Comparison of ENCODE assay signal across 19 cellular contexts in genomic region chr18:54280206-54280550, GRCh38. TPM values are rescaled to one million over a fixed set of nuclear protein-coding genes. Genes with fewer than 3 reads are reported as not detected.
DNase-seq lines count a peak whose midpoint lies in the region; ATAC-seq, FAIRE-seq and TF ChIP-seq lines count a peak whose summit lies in the region.
"Had no signal": no experiment of that assay in that cellular context is flagged by ENCODE, and none has a peak within 500 bp of the region (broad histone marks: within the 10 kb centered on the region; RNA-seq: fewer than 3 reads in every experiment).

No MANE protein-coding gene starts in this region.

- H4K20me1 ChIP-seq in DND-41 (ENCODE audit: insufficient read depth, low read length), result no peaks in the 10 kb centered on the region

- ATAC-seq in A549 (no peak), DND-41 (ENCODE audit: insufficient read depth, low read depth) (peak; percentile 42; the same call in 1 of the 3 replicates), HG03108 (IDR thresholded peaks at IDR 0.05; ENCODE audit: unreplicated experiment) (no peak)
- ATAC-seq: lower lobe of right lung; naive thymus-derived CD4-positive, alpha-beta T cell; stimulated activated memory B cell treated with anti-CD40 and anti-IgM and Interleukin-4, amounts not matched to agents 10 μg/mL and 1 μg/mL and 100 μg/mL, for 72 hours had no signal

- no peak overlapping the region for H3K27ac ChIP-seq in A549
- H3K27ac ChIP-seq in DND-41 (ENCODE audit: low read length), result no peak overlapping the region
- H3K27ac ChIP-seq: lower lobe of right lung, tibial artery had no signal

- peak overlapping the region; percentile 30; the same call in 2 of the 3 replicates for H3K4me2 ChIP-seq in A549
- no peak overlapping the region for H3K4me2 ChIP-seq in DND-41 (ENCODE audit: insufficient read depth, low read length)

- POLR2A ChIA-PET in A549 (lab: Yijun Ruan, JAX), result no interaction called here

- CTCF ChIA-PET in A549 (lab: Yijun Ruan, JAX), result interaction anchor here (1.5 kb wide), 1 partner anchor 10 kb away, joined by 9 read pairs; no protein-coding TSS in a partner anchor

- TF ChIP-seq RAD21 in A549 (conservative IDR thresholded peaks at IDR 0.05 in 1 of 2, IDR thresholded peaks at IDR 0.05 in 1 of 2), result no peak

- peaks cover 69% of the 10 kb centered on the region for H3K36me3 ChIP-seq in DND-41 (ENCODE audit: insufficient read depth, low read length)

- H3K4me1 ChIP-seq in A549 (peaks cover 14% of the 10 kb centered on the region), DND-41 (ENCODE audit: insufficient read depth, low read length) (no peaks in the 10 kb centered on the region; the same call in 1 of the 2 replicates)
- H3K4me1 ChIP-seq: lower lobe of right lung had no signal

- no peak overlapping the region for H2AFZ ChIP-seq in DND-41 (ENCODE audit: low read depth, low read length)

- TF ChIP-seq POLR2A in A549 (IDR thresholded peaks at IDR 0.05; ENCODE audit: low read length), result no peak

- H3K9ac ChIP-seq in DND-41 (ENCODE audit: low read depth, low read length), result no peak overlapping the region

- no peak for TF ChIP-seq EP300 in A549 (IDR thresholded peaks at IDR 0.05)

- H3K4me3 ChIP-seq in A549 (no peak overlapping the region), DND-41 (ENCODE audit: low read depth in 1 of 2, low read length in 2 of 2) (no peak overlapping the region)
- H3K4me3 ChIP-seq: lower lobe of right lung, tibial artery had no signal

- no peak for FAIRE-seq in A549 (lab: Jason Lieb, UNC)
- FAIRE-seq: GM18507, GM19239 had no signal

- H3K27me3 ChIP-seq in DND-41 (ENCODE audit: insufficient read depth, low read length, poor library complexity), result no peaks in the 10 kb centered on the region
- H3K27me3 ChIP-seq: tibial artery had no signal

- TF ChIP-seq CTCF in A549 (IDR thresholded peaks at IDR 0.05), result no peak
- no peak for TF ChIP-seq CTCF in DND-41 (IDR thresholded peaks at IDR 0.05; ENCODE audit: borderline replicate concordance, extremely low read depth, low read length, poor library complexity, severe bottlenecking)

- H3K79me2 ChIP-seq in DND-41 (ENCODE audit: insufficient read depth, low read length), result no peaks in the 10 kb centered on the region

- H3K9me3 ChIP-seq in A549 (no peaks in the 10 kb centered on the region), DND-41 (ENCODE audit: insufficient read depth, low read length, severe bottlenecking) (no peaks in the 10 kb centered on the region)
- H3K9me3 ChIP-seq: lower lobe of right lung, tibial artery had no signal

- DNase-seq in A549 (ENCODE audit: low read depth in 1 of 2, low spot score in 1 of 2) (no peak), DND-41 (no peak), NCI-H82 treated with DMSO at 0.1 percent for 48 hours (lab: John Stamatoyannopoulos, UW; ENCODE audit: unreplicated experiment) (peak; percentile 46), iPS DF 4.7 (ENCODE audit: extremely low read depth, low spot score) (peak; percentile 19), NCI-H2029 treated with DMSO at 0.1 percent for 48 hours (lab: John Stamatoyannopoulos, UW) (no peak), GF-D8 (lab: John Stamatoyannopoulos, UW) (no peak), GM19238 (ENCODE audit: insufficient read length, low spot score) (no peak)
- DNase-seq: AML-193; amniotic stem cell; Karpas-422; lower lobe of right lung; naive thymus-derived CD4-positive, alpha-beta T cell; NCI-H1436; NCI-H446; tibial artery had no signal

TF ChIP-seq in A549, 52 proteins besides CTCF, POLR2A, EP300 and RAD21:
- TF ChIP-seq KDM5A (IDR thresholded peaks at IDR 0.05) (no peak), HOXA7 (CRISPR knock-in tag; IDR thresholded peaks at IDR 0.05) (no peak), E2F6 (IDR thresholded peaks at IDR 0.05; ENCODE audit: borderline replicate concordance, low read depth) (no peak), ZSCAN20 (CRISPR knock-in tag; IDR thresholded peaks at IDR 0.05) (no peak), FOSB (CRISPR knock-in tag; IDR thresholded peaks at IDR 0.05) (no peak), HDAC2 (IDR thresholded peaks at IDR 0.05) (no peak), MAX (IDR thresholded peaks at IDR 0.05) (no peak)
TF ChIP-seq in A549: peak in this region for 0.

RNA-seq across cellular contexts. Expression of gene POLI, which starts 10.9 kb away (rescaled TPM):
- polyA plus RNA-seq in A549 (2011; rRNA removed), result 22.5 and 30.1 TPM in 2 replicates
- polyA plus RNA-seq in A549 (2012; cell fraction: cytosol; rRNA removed), result 3.8 TPM in 2 replicates
- 8.2 and 10.3 TPM in 2 replicates for polyA plus RNA-seq in A549 (2012; cell fraction: nucleus; rRNA removed)
- 10.3 to 12.0 TPM (median 11.1 TPM) in 3 replicates for polyA plus RNA-seq in A549 (2017; fragmentation: RNase III; extraction: RNeasy Plus Mini Kit Qiagen cat#74134 plus additional on column Dnase treatment)
- 18.8 and 20.5 TPM in 2 replicates for polyA minus RNA-seq in A549 (2011; rRNA and poly(A)+ RNA removed)

RNA-seq across cellular contexts. Expression of gene MBD2, which starts 55.7 kb away (rescaled TPM):
- polyA plus RNA-seq in A549 (2011; rRNA removed), result 44.5 and 48.2 TPM in 2 replicates
- polyA plus RNA-seq in A549 (2012; cell fraction: cytosol; rRNA removed), result 11.0 and 13.0 TPM in 2 replicates
- polyA plus RNA-seq in A549 (2012; cell fraction: nucleus; rRNA removed), result 3.6 and 5.2 TPM in 2 replicates
- 37.2 to 43.4 TPM (median 42.2 TPM) in 3 replicates for polyA plus RNA-seq in A549 (2017; fragmentation: RNase III; extraction: RNeasy Plus Mini Kit Qiagen cat#74134 plus additional on column Dnase treatment)
- polyA minus RNA-seq in A549 (2011; rRNA and poly(A)+ RNA removed), result 32.4 and 45.9 TPM in 2 replicates

Comparison
In these comparisons a context has a peak if more than half of its experiments do, and no peak if none do; other contexts are left out.
1. DNase-seq: peak in NCI-H82 treated with DMSO at 0.1 percent for 48 hours (single experiment) and iPS DF 4.7 (single experiment); none in A549 (0 of 2), DND-41 (single experiment), NCI-H2029 treated with DMSO at 0.1 percent for 48 hours (single experiment), GF-D8 (single experiment) and GM19238 (single experiment).